Comparison of ENCODE assay signal across 13 cellular contexts in the genomic region with DNA sequence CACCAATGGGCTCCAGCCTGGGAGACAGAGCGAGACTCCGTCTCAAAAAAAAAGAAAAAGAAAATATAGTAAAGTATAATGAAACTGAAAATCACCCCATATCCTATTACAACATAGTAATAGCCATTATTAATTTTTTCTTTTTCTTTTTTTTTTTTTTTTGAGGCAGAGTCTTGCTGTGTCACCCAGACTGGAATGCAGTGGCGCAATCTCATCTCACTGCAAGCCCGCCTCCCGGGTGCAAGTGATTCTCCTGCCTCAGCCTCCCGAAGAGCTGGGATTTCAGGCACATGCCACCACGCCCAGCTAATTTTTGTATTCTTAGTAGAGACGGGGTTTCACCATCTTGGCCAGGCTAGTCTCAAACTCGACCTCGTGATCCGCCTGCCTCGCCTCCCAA. TPM values are rescaled to one million over a fixed set of nuclear protein-coding genes. Genes with fewer than 3 reads are reported as not detected.
A peak's percentile ranks its signal among the peaks of the same experiment; 100 is the strongest.
DNase-seq lines count a peak whose midpoint lies in the region; ATAC-seq and TF ChIP-seq lines count a peak whose summit lies in the region.
"Not testable (repeated sequence)": the region's sequence is repeated elsewhere in the genome, so short reads cannot be mapped to it uniquely, and the experiment has no call there.
"Had no signal": no experiment of that assay in that cellular context is flagged by ENCODE, and none has a peak within 500 bp of the region (broad histone marks: within the 10 kb centered on the region; RNA-seq: fewer than 3 reads in every experiment).

No MANE protein-coding gene starts in this region.

- in situ Hi-C loops in IMR-90 (cut with MboI; ENCODE audit: low sequenced_read_pairs), result not testable (repeated sequence)

- not testable (repeated sequence) for H3K9ac ChIP-seq in IMR-90 (ENCODE audit: low read depth, low read length)

- H3K56ac ChIP-seq in IMR-90 (ENCODE audit: extremely low read depth, insufficient read depth, low read length), result not testable (repeated sequence)

- BruUV-seq in IMR-90 (replicated peaks; lab: Mats Ljungman, UMichigan), result not testable (repeated sequence)

- peak; percentile 55 for ATAC-seq in IMR-90 (ENCODE audit: low read depth)

- H2BK20ac ChIP-seq in IMR-90 (ENCODE audit: low read depth, low read length), result not testable (repeated sequence)

- not testable (repeated sequence) for H3K4me2 ChIP-seq in IMR-90 (ENCODE audit: low read depth, low read length)

- H3K27ac ChIP-seq in IMR-90 (ENCODE audit: insufficient read depth, low read length), result not testable (repeated sequence)

- dilution Hi-C loops in IMR-90 (cut with HindIII; ENCODE audit: low sequenced_read_pairs, unreplicated experiment), result not testable (repeated sequence)

- WGBS in IMR-90 (ENCODE audit: extremely low coverage in 2 of 2, insufficient read length in 1 of 2), 2 experiments, result 59% methylated on average over 3 of the region's 12 CpGs; no CpG with 5 or more reads in 1 of the 2 experiments

- H3K14ac ChIP-seq in IMR-90 (replicated peaks; ENCODE audit: low read depth, low read length), result not testable (repeated sequence)

- not testable (repeated sequence) for H4K20me1 ChIP-seq in IMR-90 (ENCODE audit: insufficient read depth, low read length)

- not testable (repeated sequence) for H2BK15ac ChIP-seq in IMR-90 (ENCODE audit: low read depth, low read length)

- peaks cover 46% of the 10 kb centered on the region for H3K36me3 ChIP-seq in IMR-90 (ENCODE audit: control insufficient read depth, insufficient read depth, low read length)

- H2AFZ ChIP-seq in IMR-90 (replicated peaks; ENCODE audit: low read length, poor library complexity), result not testable (repeated sequence)

- H2AK9ac ChIP-seq in IMR-90 (replicated peaks; ENCODE audit: low read depth, low read length, poor library complexity), result not testable (repeated sequence)

- not testable (repeated sequence) for H3K9me3 ChIP-seq in IMR-90 (ENCODE audit: control insufficient read depth, insufficient read depth, low read length)

- TF ChIP-seq CTCF in AG09309 (IDR thresholded peaks at IDR 0.05; ENCODE audit: control insufficient read depth, insufficient read depth, low read depth, low read length, missing control alignments); IMR-90 (conservative IDR thresholded peaks at IDR 0.05; ENCODE audit: low read depth, low read length); choroid plexus epithelial cell (conservative IDR thresholded peaks at IDR 0.05; ENCODE audit: low read depth, low read length): not testable (repeated sequence)

- H3K4me3 ChIP-seq in AG09309 (ENCODE audit: control insufficient read depth, low read depth, low read length); IMR-90 (ENCODE audit: insufficient read depth, low read depth, low read length); choroid plexus epithelial cell (ENCODE audit: low read depth, low read length): not testable (repeated sequence)

- intact Hi-C loops in IMR-90 (cut with micrococcal nuclease), result not testable (repeated sequence)

- POLR2A ChIA-PET in IMR-90 (lab: Charles Lee; ENCODE audit: unreplicated experiment), result interaction anchor here (0.6 kb wide), 1 partner anchor 92 kb away, joined by 21 read pairs; no protein-coding TSS in a partner anchor

- H2BK120ac ChIP-seq in IMR-90 (ENCODE audit: low read depth, low read length), result not testable (repeated sequence)

- H3K79me1 ChIP-seq in IMR-90 (ENCODE audit: low read depth in 1 of 2, low read length in 2 of 2), result not testable (repeated sequence)

- not testable (repeated sequence) for H2AK5ac ChIP-seq in IMR-90 (ENCODE audit: low read depth, low read length)

- H4K5ac ChIP-seq in IMR-90 (ENCODE audit: low read depth, low read length), result not testable (repeated sequence)

- H3K4me1 ChIP-seq in IMR-90 (ENCODE audit: control insufficient read depth, insufficient read depth, low read length), result not testable (repeated sequence)

- H3K9me1 ChIP-seq in IMR-90 (ENCODE audit: insufficient read depth, low read length), result not testable (repeated sequence)

- not testable (repeated sequence) for H3K18ac ChIP-seq in IMR-90 (ENCODE audit: low read depth, low read length)

- not testable (repeated sequence) for TF ChIP-seq POLR2A in IMR-90 (IDR thresholded peaks at IDR 0.05; ENCODE audit: low read depth, low read length)

- not testable (repeated sequence) for H4K8ac ChIP-seq in IMR-90 (ENCODE audit: low read depth in 2 of 2, low read length in 2 of 2)

- TF ChIP-seq RAD21 in IMR-90 (IDR thresholded peaks at IDR 0.05; ENCODE audit: low read length), result not testable (repeated sequence)

- H3K23ac ChIP-seq in IMR-90 (ENCODE audit: low read depth, low read length), result not testable (repeated sequence)

- H3K27me3 ChIP-seq in IMR-90 (ENCODE audit: control insufficient read depth, insufficient read depth, low read length), result not testable (repeated sequence)

- H2BK5ac ChIP-seq in IMR-90 (ENCODE audit: low read depth, low read length, poor library complexity, severe bottlenecking), result not testable (repeated sequence)

- not testable (repeated sequence) for H4K91ac ChIP-seq in IMR-90 (ENCODE audit: insufficient read depth, low read depth, low read length)

- not testable (repeated sequence) for H3K4ac ChIP-seq in IMR-90 (ENCODE audit: low read depth, low read length)

- CTCF ChIA-PET in IMR-90 (lab: Yijun Ruan, JAX), result interaction anchor here (0.7 kb wide), 1 partner anchor 197 kb away, joined by 3 read pairs; no protein-coding TSS in a partner anchor

- peak; percentile 44 for DNase-seq in AG09309 (ENCODE audit: low read depth)
- DNase-seq in GM04503 (ENCODE audit: low read depth), result peak; percentile 19
- peak; percentile 72 for DNase-seq in IMR-90
- peak; percentile 67 for DNase-seq in NCI-H226
- peak; percentile 89 for DNase-seq in amniotic epithelial cell (ENCODE audit: low read depth)
- DNase-seq in choroid plexus epithelial cell (ENCODE audit: low read depth), result peak; percentile 93
- peak; percentile 27 for DNase-seq in fibroblast of peridontal ligament (ENCODE audit: extremely low read depth)
- DNase-seq in iris pigment epithelial cell (ENCODE audit: low read depth), result peak; percentile 93

TF ChIP-seq in IMR-90, 13 proteins besides CTCF, POLR2A, EP300 and RAD21:
- TF ChIP-seq CEBPB (IDR thresholded peaks at IDR 0.05; ENCODE audit: low read depth, low read length), result peak; percentile 88

RNA-seq across cellular contexts. Expression of a gene that starts 19.2 kb away (rescaled TPM):
- total RNA-seq in IMR-90 (2012; rRNA removed), result 0.83 and 0.90 TPM in 2 replicates
- polyA plus RNA-seq in IMR-90 (2012; rRNA removed), result 0.36 and 0.77 TPM in 2 replicates
- polyA plus RNA-seq in IMR-90 (2012; cell fraction: cytosol; rRNA removed), result 0.66 and 1.3 TPM in 2 replicates
- polyA plus RNA-seq in IMR-90 (2012; cell fraction: nucleus; rRNA removed; ENCODE audit: low replicate concordance), result 0.22 and 0.24 TPM in 2 replicates
- total RNA-seq: A172; CD4-positive, alpha-beta T cell; G401; SJCRH30 had no signal
- polyA plus RNA-seq: IgD-negative memory B cell had no signal

RNA-seq across cellular contexts. Expression of a gene that starts 20.0 kb away (rescaled TPM):
- 23.8 and 25.3 TPM in 2 replicates for total RNA-seq in IMR-90 (2012; rRNA removed)
- 23.3 and 24.1 TPM in 2 replicates for polyA plus RNA-seq in IMR-90 (2012; rRNA removed)
- polyA plus RNA-seq in IMR-90 (2012; cell fraction: cytosol; rRNA removed), result 10.5 and 14.8 TPM in 2 replicates
- 16.6 and 42.3 TPM in 2 replicates for polyA plus RNA-seq in IMR-90 (2012; cell fraction: nucleus; rRNA removed; ENCODE audit: low replicate concordance)

Comparison
In these comparisons a context has a peak if more than half of its experiments do, and no peak if none do; other contexts are left out.
1. DNase-seq: peak in every context shown above with its lines; median percentile 93 in choroid plexus epithelial cell; 93 in iris pigment epithelial cell; 89 in amniotic epithelial cell; 72 in IMR-90; 67 in NCI-H226; 44 in AG09309; 27 in fibroblast of peridontal ligament; 19 in GM04503.